ENCODE assay signal across 11 cellular contexts in the genomic region with DNA sequence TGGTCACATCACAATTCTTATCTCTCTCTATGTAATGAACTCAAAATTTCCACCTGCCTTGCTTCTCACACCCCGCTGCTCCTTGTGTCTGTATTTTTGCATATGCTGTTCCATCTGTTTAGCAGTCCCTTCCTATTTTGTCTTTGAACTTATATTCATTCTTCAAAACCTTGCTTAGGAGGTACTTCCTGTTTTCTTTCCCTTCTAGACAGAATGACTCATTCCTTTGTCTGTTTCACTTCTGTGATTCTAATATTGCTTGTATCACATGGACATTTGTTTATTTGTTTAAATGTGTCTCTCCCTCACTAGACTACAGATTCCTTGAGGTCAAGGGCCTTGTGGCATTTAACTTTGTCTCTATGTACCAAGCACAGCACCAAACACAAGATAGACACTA.
DNase-seq lines count a peak whose midpoint lies in the region; ATAC-seq, FAIRE-seq and TF ChIP-seq lines count a peak whose summit lies in the region.
"Had no signal": no experiment of that assay in that cellular context is flagged by ENCODE, and none has a peak within 500 bp of the region (broad histone marks: within the 10 kb centered on the region; RNA-seq: fewer than 3 reads in every experiment).

No MANE protein-coding gene starts in this region.

- POLR2A ChIA-PET in endothelial cell of umbilical vein (lab: Charles Lee) = no interaction called here

- H3K4me2 ChIP-seq in endothelial cell of umbilical vein (ENCODE audit: insufficient read depth, low read length) = no peak overlapping the region

- H3K9ac ChIP-seq in endothelial cell of umbilical vein (replicated peaks; ENCODE audit: extremely low read depth, insufficient read depth, low read length) = no peak overlapping the region

- intact Hi-C loops in endothelial cell of umbilical vein (cut with micrococcal nuclease) (no loop called here), posterior vena cava (cut with DNase I) (no loop called here), thyroid gland (cut with DNase I) (no loop called here)

- H4K20me1 ChIP-seq in endothelial cell of umbilical vein (replicated peaks; ENCODE audit: control insufficient read depth, extremely low read depth, insufficient read depth, low read length) = no peaks in the 10 kb centered on the region

- dilution Hi-C loops in endothelial cell of umbilical vein (cut with MboI; ENCODE audit: extremely low pct_ligation_motif_present, low sequenced_read_pairs) = no loop called here

- 93 to 100% methylated on average over 1 of the region's 1 CpG for WGBS in thyroid gland, 2 donors

- FAIRE-seq in endothelial cell of umbilical vein (lab: Jason Lieb, UNC) (peak; percentile 72), frontal cortex (lab: Jason Lieb, UNC) (no peak)

- H3K4me1 ChIP-seq in endothelial cell of umbilical vein (ENCODE audit: control insufficient read depth, extremely low read depth, insufficient read depth, low read length) (peaks cover 3% of the 10 kb centered on the region), thyroid gland (no peaks in the 10 kb centered on the region)

- H3K9me1 ChIP-seq in endothelial cell of umbilical vein (replicated peaks; ENCODE audit: control insufficient read depth, extremely low read depth, insufficient read depth, low read length) = peaks cover 2% of the 10 kb centered on the region

- H3K79me2 ChIP-seq in endothelial cell of umbilical vein (ENCODE audit: control insufficient read depth, insufficient read depth, low read length) = no peaks in the 10 kb centered on the region

- H3K9me3 ChIP-seq in endothelial cell of umbilical vein (replicated peaks; ENCODE audit: control insufficient read depth, insufficient read depth, low read length) (no peaks in the 10 kb centered on the region), thyroid gland (no peaks in the 10 kb centered on the region)

- CTCF ChIA-PET in endothelial cell of umbilical vein (lab: Charles Lee) = interaction anchor here (0.9 kb wide), 1 partner anchor 30 kb away, joined by 3 read pairs; no protein-coding TSS in a partner anchor

- DNase-seq in HT1080 (ENCODE audit: low read depth) = peak; percentile 46
- DNase-seq in endothelial cell of umbilical vein (ENCODE audit: low read depth, low spot score) = peak; percentile 22
- DNase-seq in posterior vena cava (ENCODE audit: low spot score) = no peak
- no peak for DNase-seq in thyroid gland
- no peak for DNase-seq in NCI-H510A (lab: John Stamatoyannopoulos, UW)
- DNase-seq in frontal cortex (ENCODE audit: low spot score in 2 of 2) = no peak
- DNase-seq: nephron progenitor cell, Right ventricle myocardium superior had no signal

- TF ChIP-seq POLR2A in endothelial cell of umbilical vein (IDR thresholded peaks at IDR 0.05; ENCODE audit: low read depth, low read length) (no peak), thyroid gland (IDR thresholded peaks at IDR 0.05) (no peak)

- H3K36me3 ChIP-seq in endothelial cell of umbilical vein (ENCODE audit: control insufficient read depth in 2 of 2, extremely low read depth in 1 of 2, insufficient read depth in 2 of 2, low read length in 2 of 2) (no peaks in the 10 kb centered on the region), thyroid gland (no peaks in the 10 kb centered on the region)
- H3K36me3 ChIP-seq: cardiac muscle cell had no signal

- H3K27ac ChIP-seq in endothelial cell of umbilical vein (ENCODE audit: insufficient read depth, low read depth, low read length) = no peak overlapping the region
- no peak overlapping the region for H3K27ac ChIP-seq in thyroid gland
- H3K27ac ChIP-seq: cardiac muscle cell had no signal

- ATAC-seq in GM18508 (IDR thresholded peaks at IDR 0.05; ENCODE audit: insufficient read depth, unreplicated experiment) (peak; percentile 89), GM21576 (IDR thresholded peaks at IDR 0.05; ENCODE audit: unreplicated experiment) (peak; percentile 86)

- no TSS peak for BruUV-seq in endothelial cell of umbilical vein (replicated peaks; lab: Mats Ljungman, UMichigan)

- no peaks in the 10 kb centered on the region for H3K27me3 ChIP-seq in endothelial cell of umbilical vein (ENCODE audit: control insufficient read depth in 2 of 2, insufficient read depth in 2 of 2, low read length in 2 of 2)
- H3K27me3 ChIP-seq in thyroid gland = no peaks in the 10 kb centered on the region
- H3K27me3 ChIP-seq: cardiac muscle cell had no signal

- TF ChIP-seq CTCF in endothelial cell of umbilical vein (IDR thresholded peaks at IDR 0.05; ENCODE audit: extremely low read depth in 1 of 2, insufficient read depth in 1 of 2, low read depth in 1 of 2, low read length in 2 of 2) (no peak), thyroid gland (IDR thresholded peaks at IDR 0.05) (no peak)

- no peak overlapping the region for H3K4me3 ChIP-seq in endothelial cell of umbilical vein (replicated peaks in 1 of 3; ENCODE audit: insufficient read depth in 1 of 3, low read depth in 1 of 3, low read length in 3 of 3)
- no peak overlapping the region for H3K4me3 ChIP-seq in thyroid gland (replicated peaks in 1 of 3)
- H3K4me3 ChIP-seq: cardiac muscle cell had no signal

- no peak overlapping the region for H2AFZ ChIP-seq in endothelial cell of umbilical vein (ENCODE audit: low read depth, low read length)

TF ChIP-seq in endothelial cell of umbilical vein, 7 proteins besides CTCF, POLR2A, EP300 and RAD21:
- TF ChIP-seq EZH2 (IDR thresholded peaks at IDR 0.05; ENCODE audit: borderline replicate concordance, low read depth, low read length, severe bottlenecking) = no peak
- TF ChIP-seq GATA2 (IDR thresholded peaks at IDR 0.05; ENCODE audit: insufficient read depth, insufficient read length, low read depth, low read length) = no peak
- TF ChIP-seq JUN (IDR thresholded peaks at IDR 0.05; ENCODE audit: borderline replicate concordance, insufficient read depth, insufficient read length, low read depth) = peak; percentile 23
- peak; percentile 63 for TF ChIP-seq FOS (IDR thresholded peaks at IDR 0.05; ENCODE audit: borderline replicate concordance, insufficient read depth, low read length)

Comparison
In these comparisons a context has a peak if more than half of its experiments do, and no peak if none do; other contexts are left out.
1. DNase-seq: peak in HT1080 (single experiment) and endothelial cell of umbilical vein (single experiment); none in posterior vena cava (single experiment), thyroid gland (0 of 2), NCI-H510A (single experiment) and frontal cortex (0 of 2).